Comparison of ENCODE assay signal across 8 cellular contexts in the genomic region with DNA sequence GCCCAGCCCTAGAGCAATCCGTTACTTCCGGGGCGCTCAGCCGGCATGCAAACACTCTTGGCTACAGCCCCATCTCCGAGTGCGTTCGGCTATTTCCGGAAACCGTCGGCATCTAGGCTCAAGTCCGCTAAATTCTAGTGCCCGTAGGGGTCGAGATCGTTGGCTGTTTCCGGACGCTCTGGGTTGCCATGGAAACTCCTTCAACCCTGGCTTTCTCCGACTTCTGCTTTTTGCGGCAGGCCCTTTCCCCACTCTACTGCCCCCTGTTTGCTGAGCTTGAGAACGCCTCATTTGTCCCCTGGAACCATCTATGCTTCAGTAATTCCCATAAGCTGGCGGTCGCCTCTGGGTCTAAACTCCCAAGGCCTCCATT. TPM values are rescaled to one million over a fixed set of nuclear protein-coding genes. Genes with fewer than 3 reads are reported as not detected.
A peak's percentile ranks its signal among the peaks of the same experiment; 100 is the strongest.
DNase-seq lines count a peak whose midpoint lies in the region; ATAC-seq, FAIRE-seq and TF ChIP-seq lines count a peak whose summit lies in the region.

No MANE protein-coding gene starts in this region.

- peak; percentile 92 for DNase-seq in G401 (ENCODE audit: low spot score)
- peak; percentile 99 for DNase-seq in H54 (ENCODE audit: insufficient read length, low spot score)
- DNase-seq in LNCaP clone FGC (ENCODE audit: low read depth), result peak; percentile 73
- DNase-seq in RWPE2 (ENCODE audit: low spot score), result peak; percentile 92
- peak; percentile 97 for DNase-seq in activated effector memory CD4-positive, alpha-beta T cell treated with anti-CD3 and anti-CD28 coated beads, Interleukin-2, amount 50 U/mL, for 16 hours
- DNase-seq in fibroblast of villous mesenchyme (ENCODE audit: low read depth), result peak; percentile 99
- DNase-seq in nephron progenitor cell, result peak; percentile 99
- peak; percentile 99 for DNase-seq in stimulated activated naive CD8-positive, alpha-beta T cell treated with anti-CD3 and anti-CD28 coated beads, Interleukin-15, amount 100 ng/mL, for 72 hours

- H3K27ac Mint-ChIP-seq in nephron progenitor cell, result peak overlapping the region; percentile 99
- H3K27ac Mint-ChIP-seq in stimulated activated naive CD8-positive, alpha-beta T cell treated with anti-CD3 and anti-CD28 coated beads, Interleukin-15, amount 100 ng/mL, for 72 hours, result peak overlapping the region; percentile 97 to 99

- H3K36me3 Mint-ChIP-seq in nephron progenitor cell (ENCODE audit: low read depth), result peaks cover 14% of the 10 kb centered on the region

- in situ Hi-C loops in G401 (cut with HindIII; ENCODE audit: low sequenced_read_pairs), result no loop called here

- H3K4me3 ChIP-seq in LNCaP clone FGC (ENCODE audit: low read depth, low read length) (peak overlapping the region; percentile 78), RWPE2 (ENCODE audit: severe bottlenecking) (peak overlapping the region; percentile 74), fibroblast of villous mesenchyme (ENCODE audit: low read depth, low read length) (peak overlapping the region; percentile 68)

- H3K4me1 Mint-ChIP-seq in nephron progenitor cell, result peaks cover 32% of the 10 kb centered on the region
- peaks cover 45% of the 10 kb centered on the region for H3K4me1 Mint-ChIP-seq in stimulated activated naive CD8-positive, alpha-beta T cell treated with anti-CD3 and anti-CD28 coated beads, Interleukin-15, amount 100 ng/mL, for 72 hours

- peak overlapping the region; percentile 86 for H3K27ac ChIP-seq in RWPE2 (ENCODE audit: poor library complexity, severe bottlenecking)

- FAIRE-seq in H54 (lab: Jason Lieb, UNC), result peak; percentile 72

- no peaks in the 10 kb centered on the region for H3K27me3 Mint-ChIP-seq in nephron progenitor cell (ENCODE audit: low read depth, poor library complexity)
- no peaks in the 10 kb centered on the region for H3K27me3 Mint-ChIP-seq in stimulated activated naive CD8-positive, alpha-beta T cell treated with anti-CD3 and anti-CD28 coated beads, Interleukin-15, amount 100 ng/mL, for 72 hours

- TF ChIP-seq POLR2A in H54 (IDR thresholded peaks at IDR 0.05; ENCODE audit: low read depth, low read length), result peak; percentile 15; the same call in 1 of the 2 replicates

- peak; percentile 59 for ATAC-seq in RWPE2 (ENCODE audit: low read depth)
- ATAC-seq in stimulated activated naive CD8-positive, alpha-beta T cell treated with anti-CD3 and anti-CD28 coated beads, Interleukin-15, amount 100 ng/mL, for 72 hours, result peak; percentile 80

- H3K9me3 ChIP-seq in RWPE2 (ENCODE audit: severe bottlenecking), result no peaks in the 10 kb centered on the region

- H3K4me3 Mint-ChIP-seq in nephron progenitor cell, result peak overlapping the region; percentile 81
- H3K4me3 Mint-ChIP-seq in stimulated activated naive CD8-positive, alpha-beta T cell treated with anti-CD3 and anti-CD28 coated beads, Interleukin-15, amount 100 ng/mL, for 72 hours, result peak overlapping the region; percentile 88 to 93

- no peaks in the 10 kb centered on the region for H3K9me3 Mint-ChIP-seq in nephron progenitor cell
- no peaks in the 10 kb centered on the region for H3K9me3 Mint-ChIP-seq in stimulated activated naive CD8-positive, alpha-beta T cell treated with anti-CD3 and anti-CD28 coated beads, Interleukin-15, amount 100 ng/mL, for 72 hours

- peaks cover 7% of the 10 kb centered on the region; the same call in 1 of the 2 replicates for H3K36me3 ChIP-seq in RWPE2 (ENCODE audit: low read depth)

- no peaks in the 10 kb centered on the region for H3K27me3 ChIP-seq in RWPE2 (ENCODE audit: insufficient read depth, poor library complexity, severe bottlenecking)

- peaks cover 10% of the 10 kb centered on the region for H3K4me1 ChIP-seq in RWPE2 (ENCODE audit: insufficient read depth, poor library complexity, severe bottlenecking)

- TF ChIP-seq CTCF in LNCaP clone FGC (IDR thresholded peaks at IDR 0.05; ENCODE audit: control insufficient read depth, extremely low read depth, insufficient read depth), result peak; percentile 40; the same call in 1 of the 2 replicates
- TF ChIP-seq CTCF in RWPE2 (IDR thresholded peaks at IDR 0.05; ENCODE audit: poor library complexity, severe bottlenecking), result peak; percentile 74
- peak; percentile 58 for TF ChIP-seq CTCF in fibroblast of villous mesenchyme (IDR thresholded peaks at IDR 0.05; ENCODE audit: insufficient read depth, low read depth, low read length)
- peak; percentile 65 for TF ChIP-seq CTCF in nephron progenitor cell (IDR thresholded peaks at IDR 0.05)

RNA-seq across cellular contexts. Expression of gene PIK3R2, which starts 0.5 kb away (rescaled TPM):
- 7.9 and 31.5 TPM in 2 replicates for total RNA-seq in G401 (2014; rRNA removed; shearing (Covaris generic))
- total RNA-seq in fibroblast of villous mesenchyme, result 30.7 and 30.9 TPM in 2 replicates

RNA-seq across cellular contexts. Expression of gene IFI30, which starts 21.2 kb away (rescaled TPM):
- 77.6 and 103 TPM in 2 replicates for total RNA-seq in G401 (2014; rRNA removed; shearing (Covaris generic))
- 24.2 and 29.0 TPM in 2 replicates for total RNA-seq in fibroblast of villous mesenchyme

RNA-seq across cellular contexts. Expression of gene MPV17L2, which starts 40.6 kb away (rescaled TPM):
- 30.4 and 67.0 TPM in 2 replicates for total RNA-seq in G401 (2014; rRNA removed; shearing (Covaris generic))
- 9.3 and 10.8 TPM in 2 replicates for total RNA-seq in fibroblast of villous mesenchyme

RNA-seq across cellular contexts. Expression of gene RAB3A, which starts 51.4 kb away (rescaled TPM):
- 0.14 and 2.0 TPM in 2 replicates for total RNA-seq in G401 (2014; rRNA removed; shearing (Covaris generic))
- 0.97 and 1.3 TPM in 2 replicates for total RNA-seq in fibroblast of villous mesenchyme

RNA-seq across cellular contexts. Expression of gene MAST3, which starts 54.9 kb away (rescaled TPM):
- 1.2 and 2.6 TPM in 2 replicates for total RNA-seq in G401 (2014; rRNA removed; shearing (Covaris generic))
- 1.9 and 3.0 TPM in 2 replicates for total RNA-seq in fibroblast of villous mesenchyme

Comparison
In these comparisons a context has a peak if more than half of its experiments do, and no peak if none do; other contexts are left out.
1. Peak in every context shown above with its lines: DNase-seq, ATAC-seq, H3K4me3 ChIP-seq and H3K27ac ChIP-seq.